In the genomic region with DNA sequence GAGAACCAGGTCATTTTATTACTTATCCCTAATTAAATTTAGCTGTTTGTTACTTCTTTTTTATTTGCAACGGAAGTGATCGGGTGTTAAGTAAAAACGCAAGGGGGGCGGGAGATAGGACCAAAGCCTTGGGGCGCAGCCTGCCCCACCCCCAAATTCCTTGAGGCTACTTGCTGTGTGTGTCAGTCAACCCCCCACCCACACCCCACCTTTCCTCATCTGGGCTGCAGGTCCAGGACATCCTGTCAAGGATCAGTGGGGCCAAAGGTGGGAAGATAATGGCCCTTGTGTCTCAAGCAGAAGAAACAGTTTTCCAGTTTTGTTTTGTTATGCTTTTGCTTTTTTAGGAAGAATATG, we compare ENCODE assay signal across 9 cellular contexts. TPM values are rescaled to one million over a fixed set of nuclear protein-coding genes. Genes with fewer than 3 reads are reported as not detected.
DNase-seq lines count a peak whose midpoint lies in the region; ATAC-seq, FAIRE-seq and TF ChIP-seq lines count a peak whose summit lies in the region.
"Had no signal": no experiment of that assay in that cellular context is flagged by ENCODE, and none has a peak within 500 bp of the region (broad histone marks: within the 10 kb centered on the region; RNA-seq: fewer than 3 reads in every experiment).

No MANE protein-coding gene starts in this region.

- no peak for FAIRE-seq in bronchial epithelial cell (lab: Jason Lieb, UNC)

- H3K27ac Mint-ChIP-seq in activated naive CD4-positive, alpha-beta T cell treated with anti-CD3 and anti-CD28 coated beads for 36 hours = peak overlapping the region; percentile 19
- peak overlapping the region; percentile 95 for H3K27ac Mint-ChIP-seq in memory B cell

- CTCF ChIA-PET in activated naive CD4-positive, alpha-beta T cell treated with anti-CD3 and anti-CD28 coated beads for 36 hours (lab: Charles Lee) = interaction anchor here (0.6 to 2.9 kb wide), 6 partner anchors 14 to 573 kb away, joined by 3 to 22 read pairs (median 4); no protein-coding TSS in a partner anchor

- peak overlapping the region; percentile 96 to 100 (median 98) for H3K27ac ChIP-seq in upper lobe of left lung

- TF ChIP-seq EP300 in upper lobe of left lung (IDR thresholded peaks at IDR 0.05) = no peak

- peaks cover 18 to 31% (median 21%) of the 10 kb centered on the region in 4 donors for H3K4me1 ChIP-seq in upper lobe of left lung

- WGBS in upper lobe of left lung, 2 donors = 12 to 20% methylated on average over 5 of the region's 5 CpGs

- DNase-seq in activated naive CD4-positive, alpha-beta T cell treated with anti-CD3 and anti-CD28 coated beads for 36 hours = no peak
- DNase-seq in activated naive CD4-positive, alpha-beta T cell treated with anti-CD3 and anti-CD28 coated beads, Interleukin-2, amount 50 U/mL, for 16 hours = no peak
- DNase-seq in bronchial epithelial cell (ENCODE audit: low read depth) (no peak), memory B cell (ENCODE audit: low spot score in 2 of 2) (no peak), upper lobe of left lung (no peak), NCI-H187 treated with DMSO at 0.1 percent for 48 hours (lab: John Stamatoyannopoulos, UW) (no peak), NCI-H1048 (lab: John Stamatoyannopoulos, UW) (no peak)
- DNase-seq: central memory CD4-positive, alpha-beta T cell had no signal

- H3K9me3 ChIP-seq in upper lobe of left lung = no peaks in the 10 kb centered on the region

- no peak for TF ChIP-seq CTCF in bronchial epithelial cell (IDR thresholded peaks at IDR 0.05; ENCODE audit: insufficient read depth, low read length, severe bottlenecking)
- TF ChIP-seq CTCF in upper lobe of left lung (IDR thresholded peaks at IDR 0.05) = no peak

- H3K36me3 ChIP-seq in bronchial epithelial cell (ENCODE audit: control insufficient read depth, insufficient read depth, low read length) (no peaks in the 10 kb centered on the region), upper lobe of left lung (no peaks in the 10 kb centered on the region)

- no peak for ATAC-seq in memory B cell (ENCODE audit: low read depth)
- no peak for ATAC-seq in upper lobe of left lung (ENCODE audit: low FRiP score in 2 of 2)
- ATAC-seq in HG03439 (IDR thresholded peaks at IDR 0.05; ENCODE audit: unreplicated experiment) = no peak

- H3K4me3 Mint-ChIP-seq in activated naive CD4-positive, alpha-beta T cell treated with anti-CD3 and anti-CD28 coated beads for 36 hours = peak overlapping the region; percentile 82
- peak overlapping the region; percentile 95 for H3K4me3 Mint-ChIP-seq in memory B cell

- intact Hi-C loops in activated naive CD4-positive, alpha-beta T cell treated with anti-CD3 and anti-CD28 coated beads for 36 hours (cut with micrococcal nuclease) = loop anchor here (10.0 kb wide), 2 partner anchors 893 to 1607 kb away; partner anchors contain the start of gene AKAP11

- H3K27me3 ChIP-seq in bronchial epithelial cell (ENCODE audit: control insufficient read depth, insufficient read depth, low read length) = no peaks in the 10 kb centered on the region
- no peaks in the 10 kb centered on the region for H3K27me3 ChIP-seq in upper lobe of left lung

- H3K4me3 ChIP-seq in bronchial epithelial cell (ENCODE audit: low read depth, low read length) = peak overlapping the region; percentile 98
- peak overlapping the region; percentile 75 to 96 (median 86) for H3K4me3 ChIP-seq in upper lobe of left lung

- H3K4me1 Mint-ChIP-seq in activated naive CD4-positive, alpha-beta T cell treated with anti-CD3 and anti-CD28 coated beads for 36 hours (ENCODE audit: low read depth) = peaks cover 36% of the 10 kb centered on the region
- H3K4me1 Mint-ChIP-seq in memory B cell = peaks cover 20% of the 10 kb centered on the region

- no peak for TF ChIP-seq POLR2A in upper lobe of left lung (IDR thresholded peaks at IDR 0.05)

- peaks cover 16% of the 10 kb centered on the region for H3K36me3 Mint-ChIP-seq in activated naive CD4-positive, alpha-beta T cell treated with anti-CD3 and anti-CD28 coated beads for 36 hours (ENCODE audit: low read depth)
- peaks cover 2% of the 10 kb centered on the region for H3K36me3 Mint-ChIP-seq in memory B cell

- H3K27me3 Mint-ChIP-seq in activated naive CD4-positive, alpha-beta T cell treated with anti-CD3 and anti-CD28 coated beads for 36 hours (ENCODE audit: low read depth) = no peaks in the 10 kb centered on the region
- no peaks in the 10 kb centered on the region for H3K27me3 Mint-ChIP-seq in memory B cell

- no peaks in the 10 kb centered on the region for H3K9me3 Mint-ChIP-seq in activated naive CD4-positive, alpha-beta T cell treated with anti-CD3 and anti-CD28 coated beads for 36 hours
- no peaks in the 10 kb centered on the region for H3K9me3 Mint-ChIP-seq in memory B cell

RNA-seq across cellular contexts. Expression of gene FOXO1, which starts 1.2 kb away (rescaled TPM):
- 10 to 100 TPM; 30.9 to 32.1 TPM for total RNA-seq in activated naive CD4-positive, alpha-beta T cell treated with anti-CD3 and anti-CD28 coated beads for 36 hours
- total RNA-seq in bronchial epithelial cell (7.6 and 12.2 TPM in 2 replicates), upper lobe of left lung (10 to 100 TPM; 23.0 to 36.8 (median 31.2) TPM)
